ENCODE assay signal across 17 cellular contexts in the genomic region with DNA sequence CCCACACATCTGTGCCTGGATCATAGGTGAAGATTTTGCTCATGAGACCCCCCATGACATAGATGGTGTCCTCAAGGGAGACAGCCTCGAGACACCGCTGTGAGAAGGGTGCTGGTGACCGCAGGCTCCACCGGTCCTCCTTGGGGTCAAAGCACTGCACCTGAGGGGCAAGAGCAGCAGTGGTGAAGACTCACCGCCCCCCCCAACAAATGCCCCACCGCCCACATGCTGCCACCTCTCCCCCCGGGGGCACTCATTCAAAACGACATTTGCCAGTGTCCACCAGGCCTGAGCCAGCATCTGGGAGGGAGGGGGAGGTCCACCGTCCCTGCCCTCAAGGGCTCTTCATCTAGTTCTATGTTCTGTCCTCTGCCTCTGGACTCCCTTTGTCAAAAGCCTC.
"Had no signal": no experiment of that assay in that cellular context is flagged by ENCODE, and none has a peak within 500 bp of the region (broad histone marks: within the 10 kb centered on the region; RNA-seq: fewer than 3 reads in every experiment).

No MANE protein-coding gene starts in this region.

- H3K4me3 ChIP-seq: pancreas, sigmoid colon, thoracic aorta, upper lobe of left lung had no signal

- ATAC-seq: activated naive CD8-positive, alpha-beta T cell treated with anti-CD3 and anti-CD28 coated beads, Interleukin-2, amount 50 U/mL, for 24 hours; effector memory CD8-positive, alpha-beta T cell; pancreas; stimulated activated naive B cell treated with anti-CD40 and anti-IgM and Interleukin-4, amounts not matched to agents 10 μg/mL and 1 μg/mL and 100 μg/mL, for 72 hours had no signal

- DNase-seq: activated CD4-positive, alpha-beta memory T cell treated with anti-CD3 and anti-CD28 coated beads for 36 hours; activated naive CD4-positive, alpha-beta T cell treated with Interleukin-2 at 50 U/mL for 16 hours; activated naive CD8-positive, alpha-beta T cell treated with anti-CD3 and anti-CD28 coated beads, Interleukin-2, amount 50 U/mL, for 24 hours; anterior cingulate cortex; dermis blood vessel endothelial cell; effector memory CD8-positive, alpha-beta T cell; hypothalamus; islet precursor cell; midbrain; sigmoid colon; stimulated activated naive B cell treated with anti-CD40 and anti-IgM and Interleukin-4, amounts not matched to agents 10 μg/mL and 1 μg/mL and 100 μg/mL, for 72 hours; upper lobe of left lung had no signal

- H3K4me3 Mint-ChIP-seq: activated CD4-positive, alpha-beta memory T cell treated with anti-CD3 and anti-CD28 coated beads for 36 hours; activated naive CD8-positive, alpha-beta T cell treated with anti-CD3 and anti-CD28 coated beads, Interleukin-2, amount 50 U/mL, for 24 hours; effector memory CD8-positive, alpha-beta T cell; nephron; stimulated activated naive B cell treated with anti-CD40 and anti-IgM and Interleukin-4, amounts not matched to agents 10 μg/mL and 1 μg/mL and 100 μg/mL, for 72 hours had no signal

- H3K36me3 ChIP-seq: pancreas, thoracic aorta, upper lobe of left lung had no signal

- H3K27ac ChIP-seq: sigmoid colon had no signal

- H3K9me3 Mint-ChIP-seq: activated CD4-positive, alpha-beta memory T cell treated with anti-CD3 and anti-CD28 coated beads for 36 hours; activated naive CD8-positive, alpha-beta T cell treated with anti-CD3 and anti-CD28 coated beads, Interleukin-2, amount 50 U/mL, for 24 hours; effector memory CD8-positive, alpha-beta T cell had no signal

- H3K27ac Mint-ChIP-seq: activated CD4-positive, alpha-beta memory T cell treated with anti-CD3 and anti-CD28 coated beads for 36 hours; activated naive CD8-positive, alpha-beta T cell treated with anti-CD3 and anti-CD28 coated beads, Interleukin-2, amount 50 U/mL, for 24 hours; activated T-helper 2 cell treated with anti-CD3 and anti-CD28 coated beads, Interferon-gamma antibody, Interleukin-2, Interleukin-4, amounts not matched to agents 10 μg/mL and 5 μg/mL and 100 μg/mL, durations not matched to agents 14 hours and 24 hours and 36 hours; nephron; stimulated activated naive B cell treated with anti-CD40 and anti-IgM and Interleukin-4, amounts not matched to agents 10 μg/mL and 1 μg/mL and 100 μg/mL, for 72 hours had no signal

- H3K36me3 Mint-ChIP-seq: activated CD4-positive, alpha-beta memory T cell treated with anti-CD3 and anti-CD28 coated beads for 36 hours had no signal

- H3K27me3 ChIP-seq: pancreas, upper lobe of left lung had no signal

- FAIRE-seq: bronchial epithelial cell, pancreas had no signal

- H3K9me3 ChIP-seq: pancreas, sigmoid colon, thoracic aorta, upper lobe of left lung had no signal
